ENCODE assay signal across 1 cellular context in genomic region chr1:25755475-25756125, GRCh38.
TF ChIP-seq lines count a peak whose summit lies in the region.

No MANE protein-coding gene starts in this region.

TF ChIP-seq in K562, 482 proteins besides CTCF, POLR2A, EP300 and RAD21 (continued from another document and continues in another):
- TF ChIP-seq NR4A1 (CRISPR knock-in tag; IDR thresholded peaks at IDR 0.05) (no peak), NR4A1 (tag; IDR thresholded peaks at IDR 0.05) (no peak), PHF21A (IDR thresholded peaks at IDR 0.05; ENCODE audit: borderline replicate concordance, low read depth) (no peak), HCFC1 (IDR thresholded peaks at IDR 0.05; ENCODE audit: low read depth, low read length) (no peak), RUNX1 (IDR thresholded peaks at IDR 0.05; ENCODE audit: low read depth) (no peak), GATAD2A (IDR thresholded peaks at IDR 0.05) (no peak), TRIM28 (IDR thresholded peaks at IDR 0.05) (no peak), NBN (IDR thresholded peaks at IDR 0.05; ENCODE audit: low read depth) (no peak), ZNF644 (tag; IDR thresholded peaks at IDR 0.05; ENCODE audit: low read depth) (no peak), ZFP36 (IDR thresholded peaks at IDR 0.05; ENCODE audit: low read depth, low read length, partially characterized antibody) (peak; percentile 92), ZFX (CRISPR knock-in tag; IDR thresholded peaks at IDR 0.05) (no peak), ZNF444 (CRISPR knock-in tag; IDR thresholded peaks at IDR 0.05) (no peak), MAFK (IDR thresholded peaks at IDR 0.05; ENCODE audit: low read length) (no peak), ETV5 (CRISPR knock-in tag; IDR thresholded peaks at IDR 0.05; ENCODE audit: low read depth) (no peak), FOXK1 (CRISPR knock-in tag; IDR thresholded peaks at IDR 0.05; ENCODE audit: borderline replicate concordance) (0 out of 2 replicates have a peak, but pooled peaks have one; percentile 51), CTCFL (IDR thresholded peaks at IDR 0.05; ENCODE audit: borderline replicate concordance, insufficient read depth, low read depth, low read length, poor library complexity, severe bottlenecking) (no peak), NKRF (IDR thresholded peaks at IDR 0.05; ENCODE audit: borderline replicate concordance) (no peak), PRDM10 (IDR thresholded peaks at IDR 0.05; ENCODE audit: partially characterized antibody) (no peak), GTF2B (IDR thresholded peaks at IDR 0.05; ENCODE audit: extremely low read depth, insufficient read length) (no peak), ZNF146 (CRISPR knock-in tag; IDR thresholded peaks at IDR 0.05; ENCODE audit: unreplicated experiment) (no peak), SMARCB1 (IDR thresholded peaks at IDR 0.05; ENCODE audit: insufficient read length, low read depth) (no peak), MITF (IDR thresholded peaks at IDR 0.05) (0 out of 2 replicates have a peak, but pooled peaks have one; percentile 18), BRF1 (IDR thresholded peaks at IDR 0.05; ENCODE audit: borderline replicate concordance, extremely low read depth, insufficient read length) (no peak), ZNF780A (CRISPR knock-in tag; IDR thresholded peaks at IDR 0.05) (no peak), HIVEP1 (CRISPR knock-in tag; IDR thresholded peaks at IDR 0.05) (no peak), ZNF212 (CRISPR knock-in tag; IDR thresholded peaks at IDR 0.05) (no peak), HMGXB4 (CRISPR knock-in tag; IDR thresholded peaks at IDR 0.05) (no peak), THRAP3 (IDR thresholded peaks at IDR 0.05; ENCODE audit: borderline replicate concordance) (no peak), CREB3 (tag; conservative IDR thresholded peaks at IDR 0.05; ENCODE audit: low read depth) (no peak), HSF4 (CRISPR knock-in tag; IDR thresholded peaks at IDR 0.05; ENCODE audit: borderline replicate concordance) (no peak), MNT (conservative IDR thresholded peaks at IDR 0.05) (no peak), FOXP4 (CRISPR knock-in tag; IDR thresholded peaks at IDR 0.05; ENCODE audit: borderline replicate concordance) (no peak), IRF1 (CRISPR knock-in tag; IDR thresholded peaks at IDR 0.05; ENCODE audit: borderline replicate concordance) (no peak)
